16 cellular contexts compared by ENCODE assay signal in genomic region chr2:151918308-151918707, GRCh38.
DNase-seq lines count a peak whose midpoint lies in the region; ATAC-seq and TF ChIP-seq lines count a peak whose summit lies in the region.
"Had no signal": no experiment of that assay in that cellular context is flagged by ENCODE, and none has a peak within 500 bp of the region (broad histone marks: within the 10 kb centered on the region; RNA-seq: fewer than 3 reads in every experiment).

No MANE protein-coding gene starts in this region.

- H3K27ac ChIP-seq in caudate nucleus (ENCODE audit: low read depth, low read length) (peak overlapping the region; percentile 21), testis (no peak overlapping the region)
- H3K27ac ChIP-seq: 22Rv1, transverse colon had no signal

- 87 to 91% methylated on average over 2 of the region's 2 CpGs for WGBS in testis, 2 donors

- no peak overlapping the region for H3K4me3 ChIP-seq in NB4 (ENCODE audit: low read depth, low read length)
- H3K4me3 ChIP-seq in testis, result no peak overlapping the region
- H3K4me3 ChIP-seq: GM23338, transverse colon had no signal

- DNase-seq in SIG-M5 treated with dmso at 0.1 percent for 504 hours (lab: John Stamatoyannopoulos, UW; ENCODE audit: unreplicated experiment) (peak; percentile 24), SIG-M5 (lab: John Stamatoyannopoulos, UW) (no peak), NB4 (ENCODE audit: low read depth) (peak; percentile 71), caudate nucleus (lab: John Stamatoyannopoulos, UW) (peak in 5 of 61 donors; percentile 13 to 30 (median 22)), sciatic nerve (ENCODE audit: low spot score) (no peak), NCI-H1930 (lab: John Stamatoyannopoulos, UW) (no peak), testis (no peak), iPS-NIHi7 (ENCODE audit: extremely low spot score) (no peak)
- DNase-seq: amniotic stem cell, kidney glomerular epithelial cell, NCI-H1694, NCI-H524 treated with DMSO at 0.1 percent for 48 hours, transverse colon had no signal

- intact Hi-C loops in sciatic nerve (cut with DNase I), result no loop called here
- intact Hi-C loops in testis (cut with DNase I; ENCODE audit: low total_unique reads), result no loop called here

- TF ChIP-seq POLR2A in NB4 (IDR thresholded peaks at IDR 0.05; ENCODE audit: extremely low read depth, insufficient read length) (no peak), testis (IDR thresholded peaks at IDR 0.05) (no peak)

- no peaks in the 10 kb centered on the region for H3K36me3 ChIP-seq in testis (ENCODE audit: low read depth, missing control alignments)
- H3K36me3 ChIP-seq: transverse colon had no signal

- TF ChIP-seq CTCF in NB4 (IDR thresholded peaks at IDR 0.05; ENCODE audit: low read depth, low read length), result no peak
- no peak for TF ChIP-seq CTCF in testis (IDR thresholded peaks at IDR 0.05)

- ATAC-seq in sciatic nerve, result peak; percentile 58
- ATAC-seq: GM23338; natural killer cell treated with Interleukin-12 subunit alpha and Interleukin-12 subunit beta and Interleukin-15 and Interleukin-18, amount 100 ng/mL, for 72 hours had no signal

- no peaks in the 10 kb centered on the region for H3K27me3 ChIP-seq in testis
- H3K27me3 ChIP-seq: transverse colon had no signal

- H3K4me1 ChIP-seq in testis, result peaks cover 6% of the 10 kb centered on the region
- H3K4me1 ChIP-seq: transverse colon had no signal

- H3K9me3 ChIP-seq in testis, result no peaks in the 10 kb centered on the region
- H3K9me3 ChIP-seq: transverse colon had no signal

Comparison
In these comparisons a context has a peak if more than half of its experiments do, and no peak if none do; other contexts are left out.
1. DNase-seq: peak in SIG-M5 treated with dmso at 0.1 percent for 504 hours (single experiment) and NB4 (single experiment); none in SIG-M5 (single experiment), sciatic nerve (single experiment), NCI-H1930 (0 of 2), testis (single experiment) and iPS-NIHi7 (single experiment).